In genomic region chr3:47086071-47086470, GRCh38 we compare ENCODE assay signal across 29 cellular contexts.
"Had no signal": no experiment of that assay in that cellular context is flagged by ENCODE, and none has a peak within 500 bp of the region (broad histone marks: within the 10 kb centered on the region; RNA-seq: fewer than 3 reads in every experiment).

No MANE protein-coding gene starts in this region.

- H3K4me3 Mint-ChIP-seq: activated CD8-positive, alpha-beta T cell treated with anti-CD3 and anti-CD28 coated beads for 36 hours; activated naive CD8-positive, alpha-beta T cell treated with anti-CD3 and anti-CD28 coated beads, Interleukin-2, amount 50 U/mL, for 24 hours; activated T-cell treated with anti-CD3 and anti-CD28 coated beads, Interleukin-2, amount 50 U/mL, for 24 hours; activated T-helper 1 cell treated with anti-CD3 and anti-CD28 coated beads, Interleukin-12 subunit alpha, Interleukin-12 subunit beta, Interleukin-2, Interleukin-4 antibody, amounts not matched to agents 30 ng/mL and 10 ng/mL and 1 ng/mL, durations not matched to agents 14 hours and 24 hours and 36 hours had no signal

- H3K27me3 Mint-ChIP-seq: activated CD8-positive, alpha-beta T cell treated with anti-CD3 and anti-CD28 coated beads for 36 hours; activated naive CD8-positive, alpha-beta T cell treated with anti-CD3 and anti-CD28 coated beads, Interleukin-2, amount 50 U/mL, for 24 hours; activated T-cell treated with anti-CD3 and anti-CD28 coated beads, Interleukin-2, amount 50 U/mL, for 24 hours had no signal

- H3K4me1 ChIP-seq: ascending aorta, body of pancreas, SJCRH30 had no signal

- H3K27me3 ChIP-seq: ascending aorta, body of pancreas, SJCRH30 had no signal

- H3K27ac ChIP-seq: ascending aorta, body of pancreas, SJCRH30 had no signal

- H3K4me3 ChIP-seq: ascending aorta, body of pancreas, K562, SJCRH30 had no signal

- DNase-seq: activated CD4-positive, alpha-beta T cell treated with anti-CD3 and anti-CD28 coated beads, Interleukin-2, amount 50 U/mL, for 1 hour; activated CD4-positive, CD25-positive, alpha-beta regulatory T cell; activated CD8-positive, alpha-beta T cell treated with anti-CD3 and anti-CD28 coated beads for 36 hours; activated effector memory CD4-positive, alpha-beta T cell treated with anti-CD3 and anti-CD28 coated beads, Interleukin-2, amount 50 U/mL, for 16 hours; activated naive CD4-positive, alpha-beta T cell treated with Interleukin-2 at 50 U/mL for 16 hours; activated naive CD8-positive, alpha-beta T cell treated with anti-CD3 and anti-CD28 coated beads, Interleukin-2, amount 50 U/mL, for 24 hours; activated T-cell treated with anti-CD3 and anti-CD28 coated beads, Interleukin-2, amount 50 U/mL, for 24 hours; amniotic stem cell; body of pancreas; central memory CD4-positive, alpha-beta T cell; Karpas-422; MM.1S; NCI-H1105; NCI-H1436 treated with DMSO at 0.1 percent for 48 hours; NCI-H187; NCI-H2081; NCI-H510A treated with DMSO at 0.1 percent for 48 hours; NCI-H69; NK-92 treated with Interleukin-12 subunit alpha and Interleukin-12 subunit beta, amount 100 ng/mL, for 24 hours; OCI-M1; Right ventricle myocardium superior; RPMI8226; SJCRH30; SK-N-SH had no signal

- H3K27ac Mint-ChIP-seq: activated CD8-positive, alpha-beta T cell treated with anti-CD3 and anti-CD28 coated beads for 36 hours; activated naive CD8-positive, alpha-beta T cell treated with anti-CD3 and anti-CD28 coated beads, Interleukin-2, amount 50 U/mL, for 24 hours; activated T-cell treated with anti-CD3 and anti-CD28 coated beads, Interleukin-2, amount 50 U/mL, for 24 hours; activated T-helper 1 cell treated with anti-CD3 and anti-CD28 coated beads, Interleukin-12 subunit alpha, Interleukin-12 subunit beta, Interleukin-2, Interleukin-4 antibody, amounts not matched to agents 30 ng/mL and 10 ng/mL and 1 ng/mL, durations not matched to agents 14 hours and 24 hours and 36 hours had no signal

- ATAC-seq: activated CD8-positive, alpha-beta T cell treated with anti-CD3 and anti-CD28 coated beads for 36 hours; activated naive CD4-positive, alpha-beta T cell treated with anti-CD3 and anti-CD28 coated beads, Interleukin-2, amount 50 U/mL, for 72 hours; activated naive CD8-positive, alpha-beta T cell treated with anti-CD3 and anti-CD28 coated beads, Interleukin-2, amount 50 U/mL, for 24 hours; body of pancreas; K562; Panc1 had no signal

- H3K9me3 Mint-ChIP-seq: activated CD8-positive, alpha-beta T cell treated with anti-CD3 and anti-CD28 coated beads for 36 hours; activated naive CD4-positive, alpha-beta T cell treated with anti-CD3 and anti-CD28 coated beads, Interleukin-2, amount 50 U/mL, for 72 hours; activated naive CD8-positive, alpha-beta T cell treated with anti-CD3 and anti-CD28 coated beads, Interleukin-2, amount 50 U/mL, for 24 hours; activated T-cell treated with anti-CD3 and anti-CD28 coated beads, Interleukin-2, amount 50 U/mL, for 24 hours; activated T-helper 1 cell treated with anti-CD3 and anti-CD28 coated beads, Interleukin-12 subunit alpha, Interleukin-12 subunit beta, Interleukin-2, Interleukin-4 antibody, amounts not matched to agents 30 ng/mL and 10 ng/mL and 1 ng/mL, durations not matched to agents 14 hours and 24 hours and 36 hours had no signal

- H3K9ac ChIP-seq: SK-N-SH had no signal

- H3K9me3 ChIP-seq: ascending aorta, body of pancreas, SJCRH30, SK-N-SH had no signal
